In the genomic region with DNA sequence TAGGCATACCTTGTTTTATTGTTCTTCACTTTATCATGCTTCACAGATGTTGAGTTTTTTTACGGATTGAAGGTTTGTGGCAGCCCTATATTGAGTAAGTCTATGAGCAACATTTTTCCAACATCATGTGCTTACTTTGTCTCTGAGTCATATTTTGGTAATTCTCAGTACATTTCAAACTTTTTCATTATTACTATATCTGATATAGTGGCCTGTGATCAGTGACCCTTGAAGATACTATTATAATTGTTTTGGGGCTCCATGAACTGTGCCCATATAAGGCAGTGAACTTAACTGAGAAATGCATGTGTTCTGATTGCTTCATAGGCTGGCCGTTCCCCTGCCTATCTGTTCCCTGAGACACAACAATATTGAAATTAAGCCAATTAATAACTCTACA, we compare ENCODE assay signal across 19 cellular contexts. TPM values are rescaled to one million over a fixed set of nuclear protein-coding genes. Genes with fewer than 3 reads are reported as not detected.
DNase-seq lines count a peak whose midpoint lies in the region; ATAC-seq, FAIRE-seq and TF ChIP-seq lines count a peak whose summit lies in the region.
"Had no signal": no experiment of that assay in that cellular context is flagged by ENCODE, and none has a peak within 500 bp of the region (broad histone marks: within the 10 kb centered on the region; RNA-seq: fewer than 3 reads in every experiment).

No MANE protein-coding gene starts in this region.

- no peak for TF ChIP-seq CTCF in fibroblast of the aortic adventitia (IDR thresholded peaks at IDR 0.05; ENCODE audit: insufficient read depth, low read length)

- H3K4me3 ChIP-seq in fibroblast of the aortic adventitia (ENCODE audit: low read depth, low read length), result no peak overlapping the region
- H3K4me3 ChIP-seq: gastroesophageal sphincter, SJCRH30, skin epidermis, thoracic aorta had no signal

- ATAC-seq in activated CD4-positive, CD25-positive, alpha-beta regulatory T cell treated with anti-CD3 and anti-CD28 coated beads, Interleukin-2, amount 50 U/mL, for 24 hours, result peak; percentile 32 to 33
- no peak for ATAC-seq in HG03108 (IDR thresholded peaks at IDR 0.05; ENCODE audit: unreplicated experiment)
- ATAC-seq: gastroesophageal sphincter; naive thymus-derived CD8-positive, alpha-beta T cell had no signal

- DNase-seq in activated CD4-positive, CD25-positive, alpha-beta regulatory T cell treated with anti-CD3 and anti-CD28 coated beads, Interleukin-2, amount 50 U/mL, for 72 hours, result no peak
- peak; percentile 36 for DNase-seq in RCC 7860 (ENCODE audit: low spot score)
- peak; percentile 64 for DNase-seq in fibroblast of the aortic adventitia (ENCODE audit: low read depth)
- no peak for DNase-seq in NK-92 treated with Interleukin-12 subunit alpha and Interleukin-12 subunit beta, amount 100 ng/mL, for 24 hours (lab: John Stamatoyannopoulos, UW)
- DNase-seq in ACHN, result no peak
- no peak for DNase-seq in SIG-M5 treated with dmso at 0.1 percent for 504 hours (lab: John Stamatoyannopoulos, UW; ENCODE audit: unreplicated experiment)
- DNase-seq: activated CD8-positive, alpha-beta memory T cell treated with anti-CD3 and anti-CD28 coated beads, Interleukin-2, amount 50 U/mL, for 4 hours; activated naive CD8-positive, alpha-beta T cell treated with anti-CD3 and anti-CD28 coated beads for 36 hours; cortex of kidney; naive thymus-derived CD8-positive, alpha-beta T cell; NCI-H1417; SJCRH30 had no signal

- in situ Hi-C loops in ACHN (cut with HindIII; ENCODE audit: low pct_ligation_motif_present, low pct_unique_long_range_greater_than_20kb, low sequenced_read_pairs), result no loop called here

- FAIRE-seq in RCC 7860 (lab: Jason Lieb, UNC), result no peak
- FAIRE-seq: D721Med, GM19239 had no signal

RNA-seq across cellular contexts. Expression of gene NSMCE3, which starts 42.8 kb away (rescaled TPM):
- 8.2 and 9.0 TPM in 2 replicates for total RNA-seq in fibroblast of the aortic adventitia (ENCODE audit: low replicate concordance)

Comparison
In these comparisons a context has a peak if more than half of its experiments do, and no peak if none do; other contexts are left out.
1. DNase-seq: peak in RCC 7860 (single experiment) and fibroblast of the aortic adventitia (single experiment); none in activated CD4-positive, CD25-positive, alpha-beta regulatory T cell treated with anti-CD3 and anti-CD28 coated beads, Interleukin-2, amount 50 U/mL, for 72 hours (single experiment), NK-92 treated with Interleukin-12 subunit alpha and Interleukin-12 subunit beta, amount 100 ng/mL, for 24 hours (single experiment), ACHN (single experiment) and SIG-M5 treated with dmso at 0.1 percent for 504 hours (single experiment).